In the genomic region with DNA sequence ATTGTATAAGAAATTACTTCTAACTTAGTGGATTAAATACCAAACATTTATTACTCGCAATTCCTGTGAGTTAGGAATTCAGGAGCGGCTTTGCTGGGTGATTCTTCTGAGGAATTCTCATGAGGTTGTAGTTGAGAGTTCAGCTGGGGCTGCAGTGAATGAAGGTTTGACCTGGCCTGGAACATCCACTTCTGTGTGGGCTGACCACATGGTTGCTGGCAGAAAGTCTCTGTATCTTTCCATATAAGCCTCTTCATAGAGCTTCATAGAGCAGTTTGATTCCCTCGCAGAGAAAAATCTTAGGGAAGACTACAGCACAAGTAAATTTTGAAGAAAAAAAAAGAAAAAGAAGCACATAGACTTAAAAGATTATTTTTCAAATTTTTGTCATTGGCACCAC, we compare ENCODE assay signal across 8 cellular contexts.
"Had no signal": no experiment of that assay in that cellular context is flagged by ENCODE, and none has a peak within 500 bp of the region (broad histone marks: within the 10 kb centered on the region; RNA-seq: fewer than 3 reads in every experiment).

No MANE protein-coding gene starts in this region.

- ATAC-seq: HepG2, K562 had no signal

- H3K27ac Mint-ChIP-seq: IgD-negative memory B cell had no signal

- H3K27me3 Mint-ChIP-seq: IgD-negative memory B cell had no signal

- DNase-seq: IMR-90, KBM-7, KG1 had no signal

- H3K4me3 ChIP-seq: K562 had no signal

- H3K4me2 ChIP-seq: KMS-11 had no signal

- H3K4me3 Mint-ChIP-seq: IgD-negative memory B cell had no signal

- H3K27ac ChIP-seq: HL-60, KMS-11 had no signal

- H3K4me1 Mint-ChIP-seq: IgD-negative memory B cell had no signal
